In genomic region chr2:230564805-230565779, GRCh38 we compare ENCODE assay signal across 10 cellular contexts.
A peak's percentile ranks its signal among the peaks of the same experiment; 100 is the strongest.
DNase-seq lines count a peak whose midpoint lies in the region; ATAC-seq and TF ChIP-seq lines count a peak whose summit lies in the region.
"Had no signal": no experiment of that assay in that cellular context is flagged by ENCODE, and none has a peak within 500 bp of the region (broad histone marks: within the 10 kb centered on the region; RNA-seq: fewer than 3 reads in every experiment).

No MANE protein-coding gene starts in this region.

- H3K36me3 Mint-ChIP-seq in naive thymus-derived CD8-positive, alpha-beta T cell = peaks cover 0 to 6% (median 0%) of the 10 kb centered on the region in 3 donors

- H3K27me3 ChIP-seq in BLaER1 (no peaks in the 10 kb centered on the region), OCI-LY3 (ENCODE audit: low read depth, low read length) (no peaks in the 10 kb centered on the region)
- H3K27me3 ChIP-seq: uterus had no signal

- H3K9me3 ChIP-seq in BLaER1 (peaks cover 13% of the 10 kb centered on the region), OCI-LY3 (ENCODE audit: insufficient read depth, low read length) (no peaks in the 10 kb centered on the region; the same call in 1 of the 2 replicates)
- H3K9me3 ChIP-seq: uterus had no signal

- H4K20me1 ChIP-seq in BLaER1 = no peaks in the 10 kb centered on the region
- H4K20me1 ChIP-seq in OCI-LY3 (ENCODE audit: insufficient read depth, low read length) = no peaks in the 10 kb centered on the region

- H3K4me1 ChIP-seq in BLaER1 (peaks cover 11% of the 10 kb centered on the region), OCI-LY3 (ENCODE audit: low read length) (peaks cover 38% of the 10 kb centered on the region)
- H3K4me1 ChIP-seq: uterus had no signal

- H3K4me2 ChIP-seq in BLaER1 (peak overlapping the region; percentile 54), OCI-LY3 (ENCODE audit: low read length) (peak overlapping the region; percentile 53)

- peak overlapping the region in 2 of 10 donors; percentile 29 to 64 for H3K27ac Mint-ChIP-seq in naive thymus-derived CD8-positive, alpha-beta T cell

- no peaks in the 10 kb centered on the region for H3K27me3 Mint-ChIP-seq in naive thymus-derived CD8-positive, alpha-beta T cell

- TF ChIP-seq CTCF in OCI-LY3 (IDR thresholded peaks at IDR 0.05; ENCODE audit: low read depth, low read length) (no peak), coronary artery (IDR thresholded peaks at IDR 0.05) (no peak)

- H2AFZ ChIP-seq in OCI-LY3 (ENCODE audit: low read depth, low read length) = no peak overlapping the region

- POLR2A ChIA-PET in naive thymus-derived CD8-positive, alpha-beta T cell (lab: Charles Lee) = interaction anchor here (0.6 kb wide), 1 partner anchor 567 kb away, joined by 4 read pairs; no protein-coding TSS in a partner anchor

- ATAC-seq in naive thymus-derived CD8-positive, alpha-beta T cell = no peak
- ATAC-seq in GM18907 (IDR thresholded peaks at IDR 0.05; ENCODE audit: unreplicated experiment) = no peak

- peak overlapping the region; percentile 61 for H3K27ac ChIP-seq in BLaER1
- H3K27ac ChIP-seq in OCI-LY3 (ENCODE audit: low read length) = peak overlapping the region; percentile 70
- H3K27ac ChIP-seq in coronary artery = no peak overlapping the region
- H3K27ac ChIP-seq: uterus had no signal

- peaks cover 0 to 26% (median 4%) of the 10 kb centered on the region in 4 donors for H3K4me1 Mint-ChIP-seq in naive thymus-derived CD8-positive, alpha-beta T cell

- peaks cover 0 to 5% (median 0%) of the 10 kb centered on the region in 9 donors for H3K9me3 Mint-ChIP-seq in naive thymus-derived CD8-positive, alpha-beta T cell

- H3K4me3 ChIP-seq in BLaER1 (no peak overlapping the region), OCI-LY3 (ENCODE audit: low read length) (0 out of 2 replicates have a peak overlapping the region, but pooled peaks have one; percentile 8), coronary artery (no peak overlapping the region)
- H3K4me3 ChIP-seq: uterus had no signal

- DNase-seq in H4 (ENCODE audit: low spot score) (peak; percentile 34), fibroblast of the conjunctiva (ENCODE audit: low read depth) (peak; percentile 22), coronary artery (ENCODE audit: low spot score) (no peak), GM03348 (ENCODE audit: low spot score) (no peak)
- no peak for DNase-seq in naive thymus-derived CD8-positive, alpha-beta T cell
- DNase-seq: DMS79, uterus had no signal

- H3K36me3 ChIP-seq in BLaER1 (no peaks in the 10 kb centered on the region), OCI-LY3 (replicated peaks; ENCODE audit: low read depth, low read length) (peaks cover 11% of the 10 kb centered on the region)
- H3K36me3 ChIP-seq: uterus had no signal

- H3K79me2 ChIP-seq in OCI-LY3 (ENCODE audit: low read length) = no peaks in the 10 kb centered on the region

- no peak overlapping the region for H3K9ac ChIP-seq in BLaER1
- H3K9ac ChIP-seq in OCI-LY3 (ENCODE audit: low read length) = peak overlapping the region; percentile 25; the same call in 1 of the 2 replicates

- peak overlapping the region in 1 of 10 donors; percentile 50 for H3K4me3 Mint-ChIP-seq in naive thymus-derived CD8-positive, alpha-beta T cell

Comparison
In these comparisons a context has a peak if more than half of its experiments do, and no peak if none do; other contexts are left out.
1. H3K27ac ChIP-seq: peak in BLaER1 (single experiment) and OCI-LY3 (single experiment); none in coronary artery (0 of 2).
2. DNase-seq: peak in H4 (single experiment) and fibroblast of the conjunctiva (single experiment); none in naive thymus-derived CD8-positive, alpha-beta T cell (0 of 10), coronary artery (single experiment) and GM03348 (single experiment).